In the genomic region with DNA sequence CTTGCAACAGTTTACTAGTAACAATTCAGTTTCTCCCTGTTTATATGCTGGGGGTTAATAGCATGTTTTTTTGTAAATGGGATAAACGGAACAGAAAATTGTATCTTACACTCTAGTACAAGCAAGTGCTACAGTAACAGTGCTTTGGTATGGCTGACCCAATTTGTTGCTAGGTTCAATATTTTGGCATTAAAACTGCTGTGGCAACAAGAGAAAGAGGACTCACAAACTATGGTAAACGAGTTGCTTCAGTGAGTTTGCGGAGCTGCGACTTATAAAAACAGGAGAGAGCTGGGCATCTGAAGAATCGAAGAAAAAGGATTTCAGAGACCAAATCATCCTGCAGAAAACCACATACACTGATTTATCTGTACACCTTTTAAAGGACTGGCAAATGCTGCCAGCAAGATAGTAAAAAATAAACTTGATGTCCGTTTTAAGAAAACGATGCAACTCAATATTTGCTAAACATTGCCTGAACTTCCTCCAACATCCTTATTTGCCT, we compare ENCODE assay signal across 8 cellular contexts. TPM values are rescaled to one million over a fixed set of nuclear protein-coding genes. Genes with fewer than 3 reads are reported as not detected.
DNase-seq lines count a peak whose midpoint lies in the region; TF ChIP-seq lines count a peak whose summit lies in the region.

No MANE protein-coding gene starts in this region.

- WGBS in esophagus, 2 donors: 9 to 16% methylated on average over 7 of the region's 7 CpGs

- H3K36me3 ChIP-seq in GM06990 (ENCODE audit: control insufficient read depth, insufficient read depth, low read length) (no peaks in the 10 kb centered on the region), SJSA1 (peaks cover 37% of the 10 kb centered on the region), esophagus (ENCODE audit: control insufficient read depth in 2 of 2, insufficient read depth in 2 of 2, low read length in 1 of 2) (peaks cover 0 to 3% of the 10 kb centered on the region in 2 donors), osteoblast (ENCODE audit: insufficient read depth, low read length) (peaks cover 10% of the 10 kb centered on the region)

- H2AFZ ChIP-seq in osteoblast (ENCODE audit: low read length): no peak overlapping the region

- peaks cover 90% of the 10 kb centered on the region for H3K79me2 ChIP-seq in osteoblast (ENCODE audit: insufficient read depth, low read length)

- H4K20me1 ChIP-seq in osteoblast (ENCODE audit: insufficient read depth, low read length): peaks cover 15% of the 10 kb centered on the region

- H3K4me1 ChIP-seq in SJSA1 (replicated peaks): peaks cover 7% of the 10 kb centered on the region
- no peaks in the 10 kb centered on the region for H3K4me1 ChIP-seq in esophagus (ENCODE audit: control insufficient read depth in 2 of 2, insufficient read depth in 2 of 2, low read length in 1 of 2)
- peaks cover 29% of the 10 kb centered on the region for H3K4me1 ChIP-seq in osteoblast (ENCODE audit: insufficient read depth, low read length)

- peak overlapping the region; percentile 88 for H3K4me3 ChIP-seq in GM06990 (replicated peaks; ENCODE audit: low read depth, low read length)
- H3K4me3 ChIP-seq in SJSA1: peak overlapping the region; percentile 93; the same call in 1 of the 2 replicates
- peak overlapping the region in 1 of 2 donors; percentile 68 for H3K4me3 ChIP-seq in esophagus (ENCODE audit: low read depth in 1 of 2, low read length in 2 of 2)
- peak overlapping the region; percentile 80 for H3K4me3 ChIP-seq in osteoblast (ENCODE audit: insufficient read depth, low read length)

- H3K27me3 ChIP-seq in GM06990 (replicated peaks; ENCODE audit: control insufficient read depth, insufficient read depth, low read length) (no peaks in the 10 kb centered on the region), SJSA1 (replicated peaks) (no peaks in the 10 kb centered on the region), esophagus (ENCODE audit: control insufficient read depth in 1 of 2, insufficient read depth in 2 of 2, low read length in 2 of 2) (no peaks in the 10 kb centered on the region), osteoblast (ENCODE audit: insufficient read depth, low read length) (no peaks in the 10 kb centered on the region)

- TF ChIP-seq CTCF in GM06990 (IDR thresholded peaks at IDR 0.05; ENCODE audit: insufficient read depth, low read length, poor library complexity, severe bottlenecking): no peak
- TF ChIP-seq CTCF in osteoblast (IDR thresholded peaks at IDR 0.05; ENCODE audit: extremely low read depth, low read depth, low read length): no peak

- H3K27ac ChIP-seq in SJSA1 (no peak overlapping the region), esophagus (ENCODE audit: low read depth in 2 of 2, low read length in 1 of 2) (peak overlapping the region; percentile 64 to 100), osteoblast (ENCODE audit: low read depth, low read length) (peak overlapping the region; percentile 76)

- H3K4me2 ChIP-seq in osteoblast (ENCODE audit: insufficient read depth, low read length): peak overlapping the region; percentile 95

- H3K9me3 ChIP-seq in SJSA1 (replicated peaks) (no peaks in the 10 kb centered on the region), esophagus (ENCODE audit: control insufficient read depth in 2 of 2, insufficient read depth in 1 of 2, low read depth in 1 of 2, low read length in 1 of 2) (no peaks in the 10 kb centered on the region), osteoblast (ENCODE audit: low read depth, low read length) (no peaks in the 10 kb centered on the region)

- DNase-seq in GM06990 (ENCODE audit: extremely low read depth, insufficient read length) (no peak), SJSA1 (ENCODE audit: low read depth in 1 of 2, low spot score in 2 of 2) (no peak), osteoblast (ENCODE audit: insufficient read length, low spot score, missing footprints) (peak; percentile 71), NCI-H146 (lab: John Stamatoyannopoulos, UW) (no peak), 8988T (no peak), NCI-H2171 (lab: John Stamatoyannopoulos, UW) (no peak), cerebellum (ENCODE audit: low spot score) (no peak)

RNA-seq across cellular contexts. Expression of a gene that starts 2.2 kb away (rescaled TPM):
- 176 and 177 TPM in 2 replicates for total RNA-seq in SJSA1 (2014; rRNA removed; shearing (Covaris generic))
- polyA plus RNA-seq in esophagus: 10 to 100 TPM; 57.0 to 68.8 TPM
- total RNA-seq in osteoblast: 212 and 221 TPM in 2 replicates
- total RNA-seq in cerebellum: 189 TPM

RNA-seq across cellular contexts. Expression of a gene that starts 2.6 kb away (rescaled TPM):
- 40.3 and 46.2 TPM in 2 replicates for total RNA-seq in SJSA1 (2014; rRNA removed; shearing (Covaris generic))
- polyA plus RNA-seq in esophagus: 10 to 100 TPM in 1 of 2 donors, 1 to 10 TPM in 1; 10.0 to 10.6 TPM
- total RNA-seq in osteoblast (39.5 and 40.9 TPM in 2 replicates), cerebellum (28.7 TPM)
